Comparison of ENCODE assay signal across 8 cellular contexts in genomic region chr12:31326689-31327659, GRCh38. TPM values are rescaled to one million over a fixed set of nuclear protein-coding genes. Genes with fewer than 3 reads are reported as not detected.
DNase-seq lines count a peak whose midpoint lies in the region; ATAC-seq lines count a peak whose summit lies in the region.

No MANE protein-coding gene starts in this region.

- no peak for ATAC-seq in stimulated activated naive CD8-positive, alpha-beta T cell treated with anti-CD3 and anti-CD28 coated beads, Interleukin-15, amount 100 ng/mL, for 72 hours
- ATAC-seq in GM21529 (IDR thresholded peaks at IDR 0.05; ENCODE audit: unreplicated experiment), result no peak
- ATAC-seq in HG03139 (IDR thresholded peaks at IDR 0.05; ENCODE audit: unreplicated experiment), result no peak

- H3K4me3 ChIP-seq in iPS-20b (ENCODE audit: low read length), result peak overlapping the region; percentile 60

- H3K27me3 Mint-ChIP-seq in activated CD4-positive, alpha-beta memory T cell treated with anti-CD3 and anti-CD28 coated beads for 36 hours, result peaks cover 2% of the 10 kb centered on the region
- H3K27me3 Mint-ChIP-seq in stimulated activated naive CD8-positive, alpha-beta T cell treated with anti-CD3 and anti-CD28 coated beads, Interleukin-15, amount 100 ng/mL, for 72 hours, result no peaks in the 10 kb centered on the region

- CTCF ChIA-PET in activated CD4-positive, alpha-beta memory T cell treated with anti-CD3 and anti-CD28 coated beads for 36 hours (lab: Charles Lee), result interaction anchor here (0.8 to 1.0 kb wide), 2 partner anchors 9 to 55 kb away, joined by 3 read pairs; no protein-coding TSS in a partner anchor

- no peaks in the 10 kb centered on the region for H3K9me3 Mint-ChIP-seq in activated CD4-positive, alpha-beta memory T cell treated with anti-CD3 and anti-CD28 coated beads for 36 hours
- no peaks in the 10 kb centered on the region for H3K9me3 Mint-ChIP-seq in stimulated activated naive CD8-positive, alpha-beta T cell treated with anti-CD3 and anti-CD28 coated beads, Interleukin-15, amount 100 ng/mL, for 72 hours

- peak overlapping the region; percentile 100 for H3K4me3 Mint-ChIP-seq in activated CD4-positive, alpha-beta memory T cell treated with anti-CD3 and anti-CD28 coated beads for 36 hours
- peak overlapping the region; percentile 88 to 90 for H3K4me3 Mint-ChIP-seq in stimulated activated naive CD8-positive, alpha-beta T cell treated with anti-CD3 and anti-CD28 coated beads, Interleukin-15, amount 100 ng/mL, for 72 hours

- peaks cover 25% of the 10 kb centered on the region for H3K36me3 Mint-ChIP-seq in activated CD4-positive, alpha-beta memory T cell treated with anti-CD3 and anti-CD28 coated beads for 36 hours

- H3K4me1 Mint-ChIP-seq in activated CD4-positive, alpha-beta memory T cell treated with anti-CD3 and anti-CD28 coated beads for 36 hours (ENCODE audit: low read depth), result peaks cover 15% of the 10 kb centered on the region
- H3K4me1 Mint-ChIP-seq in stimulated activated naive CD8-positive, alpha-beta T cell treated with anti-CD3 and anti-CD28 coated beads, Interleukin-15, amount 100 ng/mL, for 72 hours, result peaks cover 28% of the 10 kb centered on the region

- no peaks in the 10 kb centered on the region for H3K9me3 ChIP-seq in iPS-20b (ENCODE audit: insufficient read depth, low read depth, low read length)

- no peaks in the 10 kb centered on the region for H3K27me3 ChIP-seq in iPS-20b (ENCODE audit: insufficient read depth, low read length)

- intact Hi-C loops in activated CD4-positive, alpha-beta memory T cell treated with anti-CD3 and anti-CD28 coated beads for 36 hours (cut with micrococcal nuclease), result loop anchor here (1.0 to 10.0 kb wide), 8 partner anchors 10 to 1942 kb away; partner anchors contain the start of genes DNM1L, ERGIC2, ETFBKMT and RESF1

- peaks cover 5% of the 10 kb centered on the region for H3K36me3 ChIP-seq in iPS-20b (ENCODE audit: insufficient read depth, low read depth, low read length)

- peak; percentile 43 for DNase-seq in NCI-H82 (lab: John Stamatoyannopoulos, UW)
- DNase-seq in NCI-H82 treated with DMSO at 0.1 percent for 48 hours (lab: John Stamatoyannopoulos, UW; ENCODE audit: unreplicated experiment), result no peak
- DNase-seq in activated CD4-positive, alpha-beta memory T cell treated with anti-CD3 and anti-CD28 coated beads for 36 hours, result no peak
- DNase-seq in stimulated activated naive CD8-positive, alpha-beta T cell treated with anti-CD3 and anti-CD28 coated beads, Interleukin-15, amount 100 ng/mL, for 72 hours, result no peak
- DNase-seq in T-helper 9 cell, result no peak

- no peak overlapping the region for H3K27ac Mint-ChIP-seq in activated CD4-positive, alpha-beta memory T cell treated with anti-CD3 and anti-CD28 coated beads for 36 hours
- no peak overlapping the region for H3K27ac Mint-ChIP-seq in stimulated activated naive CD8-positive, alpha-beta T cell treated with anti-CD3 and anti-CD28 coated beads, Interleukin-15, amount 100 ng/mL, for 72 hours

- POLR2A ChIA-PET in activated CD4-positive, alpha-beta memory T cell treated with anti-CD3 and anti-CD28 coated beads for 36 hours (lab: Charles Lee), result interaction anchor here (0.6 to 1.1 kb wide), 6 partner anchors 10 to 1429 kb away, joined by 3 to 9 read pairs (median 4); partner anchors contain the start of gene YARS2

- H3K4me1 ChIP-seq in iPS-20b (ENCODE audit: insufficient read depth, low read length), result peaks cover 12% of the 10 kb centered on the region; the same call in 1 of the 2 replicates

- H3K27ac ChIP-seq in iPS-20b (ENCODE audit: low read length), result no peak overlapping the region

- peak overlapping the region; percentile 77; the same call in 1 of the 2 replicates for H3K9ac ChIP-seq in iPS-20b (ENCODE audit: low read depth, low read length)

RNA-seq across cellular contexts. Expression of gene SINHCAF, which starts 1.0 kb away (rescaled TPM):
- total RNA-seq in activated CD4-positive, alpha-beta memory T cell treated with anti-CD3 and anti-CD28 coated beads for 36 hours, result 100 to 1,000 TPM; 181 to 186 TPM
